In the genomic region with DNA sequence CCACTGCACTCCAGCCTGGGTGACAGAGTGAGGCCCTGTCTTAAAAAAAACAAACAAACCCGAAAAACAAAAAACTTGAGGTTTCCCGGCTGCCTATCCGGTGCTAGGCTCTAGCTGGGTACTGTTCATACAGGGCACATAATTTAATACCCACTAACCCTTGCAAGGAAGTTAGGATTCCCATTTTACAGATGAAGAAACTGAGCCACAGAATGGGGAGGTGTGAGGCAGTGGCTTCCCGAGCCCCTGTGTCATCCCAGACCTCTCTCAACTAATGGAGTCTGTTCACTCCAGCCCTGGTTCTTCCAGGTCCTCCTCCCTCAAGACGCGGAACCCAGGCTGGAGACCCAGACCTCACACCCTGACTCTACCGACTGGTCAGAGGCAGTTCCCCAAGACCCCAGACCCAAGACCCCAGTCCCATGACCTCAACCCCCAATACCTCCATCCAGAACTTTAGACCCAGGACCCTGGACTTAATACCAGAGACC, we compare ENCODE assay signal across 8 cellular contexts. TPM values are rescaled to one million over a fixed set of nuclear protein-coding genes. Genes with fewer than 3 reads are reported as not detected.
A peak's percentile ranks its signal among the peaks of the same experiment; 100 is the strongest.
DNase-seq lines count a peak whose midpoint lies in the region; ATAC-seq and TF ChIP-seq lines count a peak whose summit lies in the region.

No MANE protein-coding gene starts in this region.

- H3K4me3 Mint-ChIP-seq in activated T-cell treated with anti-CD3 and anti-CD28 coated beads, Interleukin-2, amount 50 U/mL, for 4 hours, result peak overlapping the region; percentile 98
- H3K4me3 Mint-ChIP-seq in activated naive CD8-positive, alpha-beta T cell treated with anti-CD3 and anti-CD28 coated beads, Interleukin-2, amount 50 U/mL, for 24 hours, result peak overlapping the region; percentile 95

- TF ChIP-seq POLR2A in testis (IDR thresholded peaks at IDR 0.05), result no peak

- peaks cover 3% of the 10 kb centered on the region for H3K36me3 Mint-ChIP-seq in activated T-cell treated with anti-CD3 and anti-CD28 coated beads, Interleukin-2, amount 50 U/mL, for 4 hours (ENCODE audit: insufficient read depth)
- H3K36me3 Mint-ChIP-seq in activated naive CD8-positive, alpha-beta T cell treated with anti-CD3 and anti-CD28 coated beads, Interleukin-2, amount 50 U/mL, for 24 hours (ENCODE audit: low read depth), result peaks cover 10% of the 10 kb centered on the region

- peak overlapping the region; percentile 100 for H3K27ac Mint-ChIP-seq in activated naive CD8-positive, alpha-beta T cell treated with anti-CD3 and anti-CD28 coated beads, Interleukin-2, amount 50 U/mL, for 24 hours

- H3K27ac ChIP-seq in layer of hippocampus (ENCODE audit: low read depth, low read length) (peak overlapping the region; percentile 77), testis (peak overlapping the region; percentile 40 to 98)

- TF ChIP-seq CTCF in testis (IDR thresholded peaks at IDR 0.05), result no peak

- H3K4me1 ChIP-seq in testis, result peaks cover 9% of the 10 kb centered on the region

- H3K36me3 ChIP-seq in testis (ENCODE audit: low read depth, missing control alignments), result no peaks in the 10 kb centered on the region

- H3K9me3 ChIP-seq in testis, result no peaks in the 10 kb centered on the region

- no peaks in the 10 kb centered on the region for H3K9me3 Mint-ChIP-seq in activated T-cell treated with anti-CD3 and anti-CD28 coated beads, Interleukin-2, amount 50 U/mL, for 4 hours
- no peaks in the 10 kb centered on the region for H3K9me3 Mint-ChIP-seq in activated naive CD8-positive, alpha-beta T cell treated with anti-CD3 and anti-CD28 coated beads, Interleukin-2, amount 50 U/mL, for 24 hours

- H3K27me3 ChIP-seq in layer of hippocampus (ENCODE audit: control insufficient read depth, insufficient read depth, low read length), result no peaks in the 10 kb centered on the region
- no peaks in the 10 kb centered on the region for H3K27me3 ChIP-seq in testis

- intact Hi-C loops in testis (cut with DNase I; ENCODE audit: low total_unique reads), result no loop called here

- H3K4me1 Mint-ChIP-seq in activated T-cell treated with anti-CD3 and anti-CD28 coated beads, Interleukin-2, amount 50 U/mL, for 4 hours (ENCODE audit: low read depth), result peaks cover 39% of the 10 kb centered on the region
- H3K4me1 Mint-ChIP-seq in activated naive CD8-positive, alpha-beta T cell treated with anti-CD3 and anti-CD28 coated beads, Interleukin-2, amount 50 U/mL, for 24 hours, result peaks cover 45% of the 10 kb centered on the region

- no peak for ATAC-seq in activated T-cell treated with anti-CD3 and anti-CD28 coated beads, Interleukin-2, amount 50 U/mL, for 4 hours
- no peak for ATAC-seq in activated naive CD8-positive, alpha-beta T cell treated with anti-CD3 and anti-CD28 coated beads, Interleukin-2, amount 50 U/mL, for 24 hours
- no peak for ATAC-seq in HG03025 (IDR thresholded peaks at IDR 0.05; ENCODE audit: low FRiP score, unreplicated experiment)

- 14 to 21% methylated on average over 7 of the region's 7 CpGs for WGBS in testis, 2 donors

- DNase-seq in activated T-cell treated with anti-CD3 and anti-CD28 coated beads, Interleukin-2, amount 50 U/mL, for 4 hours, result no peak
- no peak for DNase-seq in activated T-cell treated with anti-CD3 and anti-CD28 coated beads, Interleukin-2, amount 50 U/mL, for 1 hour
- DNase-seq in activated naive CD8-positive, alpha-beta T cell treated with anti-CD3 and anti-CD28 coated beads, Interleukin-2, amount 50 U/mL, for 24 hours, result peak; percentile 11
- DNase-seq in testis, result no peak
- no peak for DNase-seq in OCI-M2 (lab: John Stamatoyannopoulos, UW; ENCODE audit: unreplicated experiment)
- DNase-seq in DMS 273 (lab: John Stamatoyannopoulos, UW; ENCODE audit: unreplicated experiment), result no peak

- no peaks in the 10 kb centered on the region for H3K27me3 Mint-ChIP-seq in activated T-cell treated with anti-CD3 and anti-CD28 coated beads, Interleukin-2, amount 50 U/mL, for 4 hours (ENCODE audit: low read depth)
- H3K27me3 Mint-ChIP-seq in activated naive CD8-positive, alpha-beta T cell treated with anti-CD3 and anti-CD28 coated beads, Interleukin-2, amount 50 U/mL, for 24 hours, result peaks cover 3% of the 10 kb centered on the region

- H3K4me3 ChIP-seq in testis, result peak overlapping the region; percentile 73 to 86

RNA-seq across cellular contexts. Expression of a gene that starts 0.6 kb away (rescaled TPM):
- 10 to 100 TPM; 44.6 to 48.5 (median 45.4) TPM for total RNA-seq in activated T-cell treated with anti-CD3 and anti-CD28 coated beads, Interleukin-2, amount 50 U/mL, for 4 hours
- total RNA-seq in testis, result 10 to 100 TPM; 34.4 to 48.3 TPM
- polyA plus RNA-seq in testis (ENCODE audit: insufficient read depth, low read depth, low replicate concordance), result 12.0 TPM

RNA-seq across cellular contexts. Expression of a gene that starts 1.6 kb away (rescaled TPM):
- 100 to 1,000 TPM in 2 of 3 donors, 10 to 100 TPM in 1; 95.8 to 132 (median 125) TPM for total RNA-seq in activated T-cell treated with anti-CD3 and anti-CD28 coated beads, Interleukin-2, amount 50 U/mL, for 4 hours
- 10 to 100 TPM; 42.4 to 57.4 TPM for total RNA-seq in testis
- polyA plus RNA-seq in testis (ENCODE audit: insufficient read depth, low read depth, low replicate concordance), result 96.4 TPM

RNA-seq across cellular contexts. Expression of a gene that starts 11.1 kb away (rescaled TPM):
- not detected for total RNA-seq in activated T-cell treated with anti-CD3 and anti-CD28 coated beads, Interleukin-2, amount 50 U/mL, for 4 hours
- under 1 TPM in 1 of 2 donors, not detected in 1; 0.24 TPM for total RNA-seq in testis
- polyA plus RNA-seq in testis (ENCODE audit: insufficient read depth, low read depth, low replicate concordance), result not detected

RNA-seq across cellular contexts. Expression of a gene that starts 25.3 kb away (rescaled TPM):
- total RNA-seq in activated T-cell treated with anti-CD3 and anti-CD28 coated beads, Interleukin-2, amount 50 U/mL, for 4 hours, result 10 to 100 TPM; 43.1 to 87.6 (median 82.9) TPM
- 10 to 100 TPM; 10.1 TPM for total RNA-seq in testis
- polyA plus RNA-seq in testis (ENCODE audit: insufficient read depth, low read depth, low replicate concordance), result 6.0 TPM

RNA-seq across cellular contexts. Expression of a gene that starts 52.7 kb away (rescaled TPM):
- 1 to 10 TPM in 1 of 3 donors, under 1 TPM in 2; 0.61 to 1.1 (median 0.66) TPM for total RNA-seq in activated T-cell treated with anti-CD3 and anti-CD28 coated beads, Interleukin-2, amount 50 U/mL, for 4 hours
- total RNA-seq in testis, result 10 to 100 TPM; 37.2 to 81.1 TPM
- polyA plus RNA-seq in testis (ENCODE audit: insufficient read depth, low read depth, low replicate concordance), result 125 TPM
